In genomic region chr11:64284048-64284961, GRCh38 we compare ENCODE assay signal across 8 cellular contexts. TPM values are rescaled to one million over a fixed set of nuclear protein-coding genes. Genes with fewer than 3 reads are reported as not detected.
A peak's percentile ranks its signal among the peaks of the same experiment; 100 is the strongest.
DNase-seq lines count a peak whose midpoint lies in the region; ATAC-seq and TF ChIP-seq lines count a peak whose summit lies in the region.

Gene BAD, minus strand, starts transcription at chr11:64284665. Its CDS starts 297 bp downstream, at chr11:64284368.

- peak within 1 kb of the TSS; percentile 86 for H3K27ac Mint-ChIP-seq in activated naive CD8-positive, alpha-beta T cell treated with anti-CD3 and anti-CD28 coated beads, Interleukin-2, amount 10 ng/mL, durations not matched to agents 7 days and 5 days
- H3K27ac Mint-ChIP-seq in glutamatergic neuron (ENCODE audit: unreplicated experiment) (no peak within 1 kb of the TSS), osteocyte (ENCODE audit: unreplicated experiment) (peak within 1 kb of the TSS; percentile 88)

- H3F3A ChIP-seq in SU-DHL-6 (ENCODE audit: insufficient read depth): peaks cover 4% of the 10 kb centered on the region; the same call in 1 of the 2 replicates

- peaks cover 18 to 32% of the 10 kb centered on the region in 2 donors for H3K4me1 ChIP-seq in thoracic aorta (ENCODE audit: control insufficient read depth in 1 of 2, low read depth in 2 of 2)

- DNase-seq in GM12865 (ENCODE audit: low read depth) (peak; percentile 96), NCI-H1417 (lab: John Stamatoyannopoulos, UW) (peak; percentile 94 to 96 (median 94)), glutamatergic neuron (peak; percentile 96), osteocyte (ENCODE audit: extremely low spot score, unreplicated experiment) (peak; percentile 96), thoracic aorta (ENCODE audit: low spot score) (peak; percentile 84)
- peak; percentile 89 for DNase-seq in activated naive CD8-positive, alpha-beta T cell treated with anti-CD3 and anti-CD28 coated beads, Interleukin-2, amount 10 ng/mL, durations not matched to agents 7 days and 5 days

- ATAC-seq in HG02759 (IDR thresholded peaks at IDR 0.05; ENCODE audit: unreplicated experiment): peak; percentile 74
- peak; percentile 84 for ATAC-seq in activated naive CD8-positive, alpha-beta T cell treated with anti-CD3 and anti-CD28 coated beads, Interleukin-2, amount 10 ng/mL, durations not matched to agents 7 days and 5 days (ENCODE audit: low read depth)
- ATAC-seq in thoracic aorta (ENCODE audit: insufficient number of reproducible peaks, low FRiP score, low read depth): peak; percentile 75

- H3K9me2 ChIP-seq in SU-DHL-6 (replicated peaks; ENCODE audit: insufficient read depth, low read length): no peaks in the 10 kb centered on the region

- H3K9ac ChIP-seq in SU-DHL-6 (ENCODE audit: low read length): peak within 1 kb of the TSS; percentile 95

- peak within 1 kb of the TSS; percentile 85 for H3K4me3 Mint-ChIP-seq in activated naive CD8-positive, alpha-beta T cell treated with anti-CD3 and anti-CD28 coated beads, Interleukin-2, amount 10 ng/mL, durations not matched to agents 7 days and 5 days
- peak within 1 kb of the TSS; percentile 87 for H3K4me3 Mint-ChIP-seq in glutamatergic neuron (ENCODE audit: unreplicated experiment)
- H3K4me3 Mint-ChIP-seq in osteocyte (ENCODE audit: unreplicated experiment): peak within 1 kb of the TSS; percentile 82

- H3K27me3 ChIP-seq in SU-DHL-6 (ENCODE audit: low read length): no peaks in the 10 kb centered on the region
- H3K27me3 ChIP-seq in thoracic aorta (replicated peaks; ENCODE audit: insufficient read depth): no peaks in the 10 kb centered on the region

- H3K4me1 Mint-ChIP-seq in activated naive CD8-positive, alpha-beta T cell treated with anti-CD3 and anti-CD28 coated beads, Interleukin-2, amount 10 ng/mL, durations not matched to agents 7 days and 5 days: peaks cover 8% of the 10 kb centered on the region
- peaks cover 8% of the 10 kb centered on the region for H3K4me1 Mint-ChIP-seq in glutamatergic neuron (ENCODE audit: low read depth, unreplicated experiment)
- peaks cover 23% of the 10 kb centered on the region for H3K4me1 Mint-ChIP-seq in osteocyte (ENCODE audit: unreplicated experiment)

- H3K4me2 ChIP-seq in SU-DHL-6 (ENCODE audit: low read depth, low read length, poor library complexity, severe bottlenecking): peak within 1 kb of the TSS; percentile 99

- H2AFZ ChIP-seq in SU-DHL-6 (ENCODE audit: low read depth, low read length, severe bottlenecking): peak within 1 kb of the TSS; percentile 88

- TF ChIP-seq CTCF in GM12865 (IDR thresholded peaks at IDR 0.05; ENCODE audit: insufficient read depth, low read depth, low read length, missing control alignments): no peak
- no peak for TF ChIP-seq CTCF in SU-DHL-6 (IDR thresholded peaks at IDR 0.05; ENCODE audit: insufficient read depth, low read length, poor library complexity, severe bottlenecking)
- no peak for TF ChIP-seq CTCF in glutamatergic neuron (IDR thresholded peaks at IDR 0.05; ENCODE audit: partially characterized antibody, unreplicated experiment)
- TF ChIP-seq CTCF in osteocyte (IDR thresholded peaks at IDR 0.05): no peak
- TF ChIP-seq CTCF in thoracic aorta (IDR thresholded peaks at IDR 0.05): no peak

- H3K27ac ChIP-seq in SU-DHL-6 (ENCODE audit: low read depth, low read length) (peak within 1 kb of the TSS; percentile 92), thoracic aorta (peak within 1 kb of the TSS; percentile 91 to 94)

- H3K36me3 Mint-ChIP-seq in activated naive CD8-positive, alpha-beta T cell treated with anti-CD3 and anti-CD28 coated beads, Interleukin-2, amount 10 ng/mL, durations not matched to agents 7 days and 5 days: peaks cover 10% of the 10 kb centered on the region
- H3K36me3 Mint-ChIP-seq in glutamatergic neuron (ENCODE audit: unreplicated experiment) (no peaks in the 10 kb centered on the region), osteocyte (ENCODE audit: unreplicated experiment) (peaks cover 13% of the 10 kb centered on the region)

- H3K9me3 ChIP-seq in SU-DHL-6 (ENCODE audit: insufficient read depth, low read length) (no peaks in the 10 kb centered on the region), thoracic aorta (no peaks in the 10 kb centered on the region)

- H3K27me3 Mint-ChIP-seq in activated naive CD8-positive, alpha-beta T cell treated with anti-CD3 and anti-CD28 coated beads, Interleukin-2, amount 10 ng/mL, durations not matched to agents 7 days and 5 days: no peaks in the 10 kb centered on the region
- H3K27me3 Mint-ChIP-seq in glutamatergic neuron (ENCODE audit: unreplicated experiment): peaks cover 2% of the 10 kb centered on the region
- no peaks in the 10 kb centered on the region for H3K27me3 Mint-ChIP-seq in osteocyte (ENCODE audit: unreplicated experiment)

- H3K36me3 ChIP-seq in SU-DHL-6 (ENCODE audit: low read length): no peaks in the 10 kb centered on the region
- H3K36me3 ChIP-seq in thoracic aorta: peaks cover 6% of the 10 kb centered on the region

- H3K4me3 ChIP-seq in GM12865 (ENCODE audit: low read depth, low read length) (peak within 1 kb of the TSS; percentile 93), SU-DHL-6 (ENCODE audit: insufficient read depth, low read length, poor library complexity, severe bottlenecking) (peak within 1 kb of the TSS; percentile 84), thoracic aorta (peak within 1 kb of the TSS; percentile 92)

- H4K20me1 ChIP-seq in SU-DHL-6 (ENCODE audit: low read depth, low read length): no peaks in the 10 kb centered on the region

- POLR2A ChIA-PET in activated naive CD8-positive, alpha-beta T cell treated with anti-CD3 and anti-CD28 coated beads, Interleukin-2, amount 10 ng/mL, durations not matched to agents 7 days and 5 days (lab: Charles Lee): interaction anchor here (0.7 to 4.5 kb wide), 11 partner anchors 9 to 99 kb away, joined by 3 to 72 read pairs (median 7); partner anchors contain the start of genes ESRRA, FERMT3, FKBP2 and PPP1R14B

- H3K9me3 Mint-ChIP-seq in activated naive CD8-positive, alpha-beta T cell treated with anti-CD3 and anti-CD28 coated beads, Interleukin-2, amount 10 ng/mL, durations not matched to agents 7 days and 5 days: no peaks in the 10 kb centered on the region
- peaks cover 8% of the 10 kb centered on the region for H3K9me3 Mint-ChIP-seq in glutamatergic neuron (ENCODE audit: unreplicated experiment)
- no peaks in the 10 kb centered on the region for H3K9me3 Mint-ChIP-seq in osteocyte (ENCODE audit: unreplicated experiment)

- 0 out of 2 replicates have a peak, but pooled peaks cover 4% of the 10 kb centered on the region for H3K79me2 ChIP-seq in SU-DHL-6 (ENCODE audit: insufficient read depth, low read length)

RNA-seq across cellular contexts. Expression of gene BAD, which starts in this region (rescaled TPM):
- 10 to 100 TPM; 32.9 to 35.8 TPM for total RNA-seq in activated naive CD8-positive, alpha-beta T cell treated with anti-CD3 and anti-CD28 coated beads, Interleukin-2, amount 10 ng/mL, durations not matched to agents 7 days and 5 days
- total RNA-seq in glutamatergic neuron (ENCODE audit: unreplicated experiment): 47.0 TPM
- total RNA-seq in osteocyte: 68.3 and 73.6 TPM in 2 replicates
- 10 to 100 TPM; 39.2 to 83.8 TPM for total RNA-seq in thoracic aorta

Comparison
In these comparisons a context has a peak if more than half of its experiments do, and no peak if none do; other contexts are left out.
1. Peak in every context shown above with its lines: DNase-seq, ATAC-seq, H3K4me3 ChIP-seq and H3K27ac ChIP-seq.